Comparison of ENCODE assay signal across 11 cellular contexts in genomic region chr2:196944570-196944969, GRCh38. TPM values are rescaled to one million over a fixed set of nuclear protein-coding genes. Genes with fewer than 3 reads are reported as not detected.
DNase-seq lines count a peak whose midpoint lies in the region; ATAC-seq and TF ChIP-seq lines count a peak whose summit lies in the region.
"Had no signal": no experiment of that assay in that cellular context is flagged by ENCODE, and none has a peak within 500 bp of the region (broad histone marks: within the 10 kb centered on the region; RNA-seq: fewer than 3 reads in every experiment).

No MANE protein-coding gene starts in this region.

- DNase-seq in GM12864 (ENCODE audit: low read depth) (peak; percentile 60), SJCRH30 (no peak), NCI-H2171 (lab: John Stamatoyannopoulos, UW) (no peak), HPDE6-E6E7 (ENCODE audit: extremely low spot score) (no peak)
- DNase-seq: anterior cingulate cortex had no signal

- no peaks in the 10 kb centered on the region for H3K36me3 Mint-ChIP-seq in activated T-helper 17 cell treated with anti-CD3 and anti-CD28 coated beads, Interleukin-2, amount 50 U/mL, for 72 hours (ENCODE audit: low read depth)

- no peak overlapping the region for H3K9ac ChIP-seq in Loucy (ENCODE audit: low read depth, low read length, poor library complexity, severe bottlenecking)
- H3K9ac ChIP-seq: KMS-11 had no signal

- TF ChIP-seq CTCF in GM12864 (IDR thresholded peaks at IDR 0.05; ENCODE audit: low read depth, low read length, missing control alignments) (no peak), Loucy (conservative IDR thresholded peaks at IDR 0.05; ENCODE audit: low read length) (no peak)

- H3K4me1 ChIP-seq in Loucy (ENCODE audit: insufficient read depth, low read length, poor library complexity, severe bottlenecking), result no peaks in the 10 kb centered on the region
- no peaks in the 10 kb centered on the region for H3K4me1 ChIP-seq in SJCRH30

- H3K36me3 ChIP-seq in Loucy (ENCODE audit: insufficient read depth, low read length) (no peaks in the 10 kb centered on the region), SJCRH30 (no peaks in the 10 kb centered on the region)
- H3K36me3 ChIP-seq: neutrophil had no signal

- no peaks in the 10 kb centered on the region for H4K20me1 ChIP-seq in Loucy (ENCODE audit: insufficient read depth, low read length, poor library complexity, severe bottlenecking)

- no peak overlapping the region for H3K27ac ChIP-seq in SJCRH30
- H3K27ac ChIP-seq: KMS-11, neutrophil had no signal

- no peak overlapping the region for H3K4me2 ChIP-seq in Loucy (ENCODE audit: low read depth, low read length, poor library complexity, severe bottlenecking)
- H3K4me2 ChIP-seq: KMS-11 had no signal

- no peaks in the 10 kb centered on the region for H3K4me1 Mint-ChIP-seq in activated T-helper 17 cell treated with anti-CD3 and anti-CD28 coated beads, Interleukin-2, amount 50 U/mL, for 72 hours

- no peak overlapping the region for H3K4me3 Mint-ChIP-seq in activated T-helper 17 cell treated with anti-CD3 and anti-CD28 coated beads, Interleukin-2, amount 50 U/mL, for 72 hours

- no peak overlapping the region for H3K27ac Mint-ChIP-seq in activated T-helper 17 cell treated with anti-CD3 and anti-CD28 coated beads, Interleukin-2, amount 50 U/mL, for 72 hours

- peak; percentile 100 for ATAC-seq in GM19395 (IDR thresholded peaks at IDR 0.05; ENCODE audit: unreplicated experiment)
- peak; percentile 100 for ATAC-seq in HG02852 (IDR thresholded peaks at IDR 0.05; ENCODE audit: unreplicated experiment)
- ATAC-seq in activated T-helper 17 cell treated with anti-CD3 and anti-CD28 coated beads, Interleukin-2, amount 50 U/mL, for 72 hours (replicated peaks), result no peak

- no peaks in the 10 kb centered on the region for H3K27me3 Mint-ChIP-seq in activated T-helper 17 cell treated with anti-CD3 and anti-CD28 coated beads, Interleukin-2, amount 50 U/mL, for 72 hours

- H3K9me3 ChIP-seq in Loucy (ENCODE audit: insufficient read depth, low read depth, low read length), result no peaks in the 10 kb centered on the region
- no peaks in the 10 kb centered on the region for H3K9me3 ChIP-seq in SJCRH30 (replicated peaks)
- H3K9me3 ChIP-seq: neutrophil had no signal

- peak overlapping the region; percentile 56 for H2AFZ ChIP-seq in Loucy (ENCODE audit: low read length)

- no peaks in the 10 kb centered on the region for H3K9me2 ChIP-seq in Loucy (replicated peaks; ENCODE audit: low read depth, low read length)

- no peaks in the 10 kb centered on the region for H3K27me3 ChIP-seq in Loucy (ENCODE audit: insufficient read depth, low read length, poor library complexity, severe bottlenecking)
- no peaks in the 10 kb centered on the region for H3K27me3 ChIP-seq in SJCRH30
- H3K27me3 ChIP-seq: neutrophil had no signal

- H3K9me3 Mint-ChIP-seq in activated T-helper 17 cell treated with anti-CD3 and anti-CD28 coated beads, Interleukin-2, amount 50 U/mL, for 72 hours, result no peaks in the 10 kb centered on the region

- H3K79me2 ChIP-seq in Loucy (ENCODE audit: insufficient read depth, low read length), result no peaks in the 10 kb centered on the region

- H3F3A ChIP-seq in Loucy (ENCODE audit: low read depth), result 0 out of 2 replicates have a peak, but pooled peaks cover 3% of the 10 kb centered on the region

- H3K4me3 ChIP-seq in GM12864 (ENCODE audit: low read depth, low read length), result no peak overlapping the region
- no peak overlapping the region for H3K4me3 ChIP-seq in Loucy (ENCODE audit: low read length, poor library complexity, severe bottlenecking)
- H3K4me3 ChIP-seq in SJCRH30, result no peak overlapping the region

RNA-seq across cellular contexts. Expression of gene PGAP1, which starts 18.1 kb away (rescaled TPM):
- total RNA-seq in activated T-helper 17 cell treated with anti-CD3 and anti-CD28 coated beads, Interleukin-2, amount 50 U/mL, for 72 hours, result 10 to 100 TPM; 41.6 to 44.8 TPM
- 12.0 and 14.9 TPM in 2 replicates for total RNA-seq in SJCRH30 (2014; rRNA removed; shearing (Covaris generic))
